In genomic region chr3:5011555-5012256, GRCh38 we compare ENCODE assay signal across 8 cellular contexts.
DNase-seq lines count a peak whose midpoint lies in the region; ATAC-seq and TF ChIP-seq lines count a peak whose summit lies in the region.

No MANE protein-coding gene starts in this region.

- H3K36me3 Mint-ChIP-seq in activated T-cell treated with anti-CD3 and anti-CD28 coated beads, Interleukin-2, amount 50 U/mL, for 24 hours (ENCODE audit: low read depth) = no peaks in the 10 kb centered on the region
- H3K36me3 Mint-ChIP-seq in stimulated activated naive B cell treated with anti-CD40 and anti-IgM and Interleukin-4, amounts not matched to agents 10 μg/mL and 1 μg/mL and 100 μg/mL, for 72 hours = peaks cover 0 to 1% of the 10 kb centered on the region in 2 donors
- no peaks in the 10 kb centered on the region for H3K36me3 Mint-ChIP-seq in nephron progenitor cell (ENCODE audit: low read depth)

- no peak overlapping the region for H3K4me3 Mint-ChIP-seq in activated T-cell treated with anti-CD3 and anti-CD28 coated beads, Interleukin-2, amount 50 U/mL, for 24 hours
- H3K4me3 Mint-ChIP-seq in stimulated activated naive B cell treated with anti-CD40 and anti-IgM and Interleukin-4, amounts not matched to agents 10 μg/mL and 1 μg/mL and 100 μg/mL, for 72 hours = peak overlapping the region; percentile 61 to 62
- H3K4me3 Mint-ChIP-seq in nephron progenitor cell = no peak overlapping the region

- H3K9me3 Mint-ChIP-seq in activated T-cell treated with anti-CD3 and anti-CD28 coated beads, Interleukin-2, amount 50 U/mL, for 24 hours = no peaks in the 10 kb centered on the region
- no peaks in the 10 kb centered on the region for H3K9me3 Mint-ChIP-seq in stimulated activated naive B cell treated with anti-CD40 and anti-IgM and Interleukin-4, amounts not matched to agents 10 μg/mL and 1 μg/mL and 100 μg/mL, for 72 hours
- H3K9me3 Mint-ChIP-seq in nephron progenitor cell = no peaks in the 10 kb centered on the region

- peaks cover 66% of the 10 kb centered on the region for H3K4me1 Mint-ChIP-seq in activated T-cell treated with anti-CD3 and anti-CD28 coated beads, Interleukin-2, amount 50 U/mL, for 24 hours (ENCODE audit: low read depth)
- peaks cover 65 to 81% of the 10 kb centered on the region in 2 donors for H3K4me1 Mint-ChIP-seq in stimulated activated naive B cell treated with anti-CD40 and anti-IgM and Interleukin-4, amounts not matched to agents 10 μg/mL and 1 μg/mL and 100 μg/mL, for 72 hours
- H3K4me1 Mint-ChIP-seq in nephron progenitor cell = peaks cover 64% of the 10 kb centered on the region

- TF ChIP-seq CTCF in nephron progenitor cell (IDR thresholded peaks at IDR 0.05) = no peak

- DNase-seq in activated T-cell treated with anti-CD3 and anti-CD28 coated beads, Interleukin-2, amount 50 U/mL, for 24 hours = no peak
- no peak for DNase-seq in activated T-cell treated with anti-CD3 and anti-CD28 coated beads, Interleukin-2, amount 50 U/mL, for 1 hour
- peak; percentile 79 for DNase-seq in SKM-1 (lab: John Stamatoyannopoulos, UW; ENCODE audit: unreplicated experiment)
- DNase-seq in stimulated activated naive B cell treated with anti-CD40 and anti-IgM and Interleukin-4, amounts not matched to agents 10 μg/mL and 1 μg/mL and 100 μg/mL, for 72 hours = peak; percentile 98
- no peak for DNase-seq in nephron progenitor cell
- no peak for DNase-seq in cortex of kidney (lab: John Stamatoyannopoulos, UW)
- DNase-seq in stimulated activated CD4-positive, alpha-beta T cell treated with anti-CD3 and anti-CD28 coated beads, Interleukin-1b, Interleukin-23, amount 100 ng/mL, for 48 hours = no peak

- peak overlapping the region; percentile 74 for H3K27ac Mint-ChIP-seq in activated T-cell treated with anti-CD3 and anti-CD28 coated beads, Interleukin-2, amount 50 U/mL, for 24 hours
- peak overlapping the region; percentile 99 for H3K27ac Mint-ChIP-seq in stimulated activated naive B cell treated with anti-CD40 and anti-IgM and Interleukin-4, amounts not matched to agents 10 μg/mL and 1 μg/mL and 100 μg/mL, for 72 hours
- H3K27ac Mint-ChIP-seq in nephron progenitor cell = no peak overlapping the region

- ATAC-seq in HG02943 (IDR thresholded peaks at IDR 0.05; ENCODE audit: low read depth, unreplicated experiment) = peak; percentile 54
- peak; percentile 74 to 81 for ATAC-seq in stimulated activated naive B cell treated with anti-CD40 and anti-IgM and Interleukin-4, amounts not matched to agents 10 μg/mL and 1 μg/mL and 100 μg/mL, for 72 hours (replicated peaks)

- peaks cover 11% of the 10 kb centered on the region for H3K27me3 Mint-ChIP-seq in activated T-cell treated with anti-CD3 and anti-CD28 coated beads, Interleukin-2, amount 50 U/mL, for 24 hours
- H3K27me3 Mint-ChIP-seq in stimulated activated naive B cell treated with anti-CD40 and anti-IgM and Interleukin-4, amounts not matched to agents 10 μg/mL and 1 μg/mL and 100 μg/mL, for 72 hours = no peaks in the 10 kb centered on the region
- H3K27me3 Mint-ChIP-seq in nephron progenitor cell (ENCODE audit: low read depth, poor library complexity) = peaks cover 5% of the 10 kb centered on the region

Comparison
In these comparisons a context has a peak if more than half of its experiments do, and no peak if none do; other contexts are left out.
1. DNase-seq: peak in SKM-1 (single experiment) and stimulated activated naive B cell treated with anti-CD40 and anti-IgM and Interleukin-4, amounts not matched to agents 10 μg/mL and 1 μg/mL and 100 μg/mL, for 72 hours (single experiment); none in activated T-cell treated with anti-CD3 and anti-CD28 coated beads, Interleukin-2, amount 50 U/mL, for 24 hours (single experiment), activated T-cell treated with anti-CD3 and anti-CD28 coated beads, Interleukin-2, amount 50 U/mL, for 1 hour (single experiment), nephron progenitor cell (single experiment), cortex of kidney (single experiment) and stimulated activated CD4-positive, alpha-beta T cell treated with anti-CD3 and anti-CD28 coated beads, Interleukin-1b, Interleukin-23, amount 100 ng/mL, for 48 hours (single experiment).
2. H3K4me3 Mint-ChIP-seq: peak in stimulated activated naive B cell treated with anti-CD40 and anti-IgM and Interleukin-4, amounts not matched to agents 10 μg/mL and 1 μg/mL and 100 μg/mL, for 72 hours (2 of 2); none in activated T-cell treated with anti-CD3 and anti-CD28 coated beads, Interleukin-2, amount 50 U/mL, for 24 hours (single experiment) and nephron progenitor cell (single experiment).